In the genomic region with DNA sequence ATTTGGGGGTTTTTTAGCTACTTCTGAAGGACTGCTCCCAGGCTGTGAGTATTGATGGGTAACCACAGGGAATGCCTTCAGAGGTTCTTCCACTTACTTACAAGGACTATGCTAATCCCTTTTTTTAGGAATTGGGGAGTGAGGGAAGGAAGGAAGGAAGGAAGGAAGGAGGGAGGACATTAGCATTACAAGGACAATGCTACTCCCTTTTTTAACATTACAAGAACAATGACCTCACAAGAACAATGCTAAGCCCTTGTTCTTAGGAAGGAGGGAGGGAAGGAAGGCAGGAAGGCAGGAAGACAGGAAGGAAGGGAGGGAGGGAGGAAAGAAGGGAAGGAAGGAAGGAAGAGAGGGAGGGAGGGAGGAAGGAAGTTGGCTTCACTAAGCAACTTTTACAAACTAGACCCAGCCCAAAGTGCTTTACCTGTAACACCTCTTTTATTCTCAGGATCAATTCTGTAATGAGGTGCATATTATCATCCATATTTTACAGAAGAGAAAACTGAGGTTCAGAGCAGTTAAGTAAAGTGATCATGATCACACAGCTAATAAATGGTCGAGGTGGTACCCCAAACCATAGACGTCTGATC, we compare ENCODE assay signal across 15 cellular contexts.
"Had no signal": no experiment of that assay in that cellular context is flagged by ENCODE, and none has a peak within 500 bp of the region (broad histone marks: within the 10 kb centered on the region; RNA-seq: fewer than 3 reads in every experiment).

No MANE protein-coding gene starts in this region.

- H3K36me3 ChIP-seq: esophagus squamous epithelium, left lung, lower lobe of right lung, right atrium auricular region, suprapubic skin, tibial nerve had no signal

- H3K27me3 ChIP-seq: esophagus squamous epithelium, left lung, right atrium auricular region, suprapubic skin, tibial nerve had no signal

- DNase-seq: activated effector memory CD4-positive, alpha-beta T cell treated with Interleukin-2 at 50 U/mL for 16 hours; activated T-cell treated with anti-CD3 and anti-CD28 coated beads for 4 hours; effector CD4-positive, alpha-beta T cell; esophagus squamous epithelium; lower lobe of right lung; stimulated activated CD8-positive, alpha-beta memory T cell treated with anti-CD3 and anti-CD28 coated beads, Interleukin-4, amount 100 ng/mL, for 48 hours had no signal

- H3K4me3 Mint-ChIP-seq: activated naive CD8-positive, alpha-beta T cell; naive thymus-derived CD8-positive, alpha-beta T cell; neural crest cell had no signal

- H3K27me3 Mint-ChIP-seq: activated naive CD8-positive, alpha-beta T cell had no signal

- H3K9me3 ChIP-seq: esophagus squamous epithelium, left lung, lower lobe of right lung, right atrium auricular region, suprapubic skin, tibial nerve had no signal

- H3K4me2 ChIP-seq: smooth muscle cell had no signal

- H3K4me3 ChIP-seq: esophagus squamous epithelium, left lung, lower lobe of right lung, right atrium auricular region, smooth muscle cell, suprapubic skin, tibial nerve had no signal

- H3K36me3 Mint-ChIP-seq: activated naive CD8-positive, alpha-beta T cell; naive thymus-derived CD8-positive, alpha-beta T cell had no signal

- H3K27ac ChIP-seq: epithelial cell of prostate, esophagus squamous epithelium, left lung, lower lobe of right lung, right atrium auricular region, suprapubic skin, tibial nerve had no signal

- H3K4me1 ChIP-seq: left lung, lower lobe of right lung had no signal

- H3K27ac Mint-ChIP-seq: activated naive CD8-positive, alpha-beta T cell had no signal
